ENCODE assay signal across 14 cellular contexts in the genomic region with DNA sequence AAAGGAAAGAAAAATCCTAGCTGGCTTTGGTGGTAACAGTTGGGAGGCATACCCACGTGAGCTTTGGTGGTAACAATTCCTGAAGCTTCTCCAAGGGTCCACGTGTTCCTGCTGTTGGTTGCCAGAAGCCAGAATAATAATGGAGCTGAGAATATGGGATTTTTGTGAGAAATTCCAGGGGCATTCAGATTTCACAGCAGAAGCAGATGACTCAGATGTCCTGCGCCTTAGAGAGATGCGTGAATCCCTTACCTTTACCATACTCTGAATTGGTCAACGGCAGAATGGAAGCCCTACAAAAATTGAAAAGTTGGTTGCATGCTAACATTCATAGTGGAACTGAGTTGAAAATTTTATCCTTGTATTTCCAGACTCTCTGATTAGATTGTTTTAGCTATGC. TPM values are rescaled to one million over a fixed set of nuclear protein-coding genes. Genes with fewer than 3 reads are reported as not detected.
DNase-seq lines count a peak whose midpoint lies in the region; ATAC-seq, FAIRE-seq and TF ChIP-seq lines count a peak whose summit lies in the region.
"Had no signal": no experiment of that assay in that cellular context is flagged by ENCODE, and none has a peak within 500 bp of the region (broad histone marks: within the 10 kb centered on the region; RNA-seq: fewer than 3 reads in every experiment).

No MANE protein-coding gene starts in this region.

- no peaks in the 10 kb centered on the region for H3K9me1 ChIP-seq in IMR-90 (ENCODE audit: insufficient read depth, low read length)

- H3K27me3 Mint-ChIP-seq in activated T-cell treated with anti-CD3 and anti-CD28 coated beads, Interleukin-2, amount 50 U/mL, for 4 hours (ENCODE audit: low read depth), result no peaks in the 10 kb centered on the region

- H2BK5ac ChIP-seq in IMR-90 (ENCODE audit: low read depth, low read length, poor library complexity, severe bottlenecking), result no peak overlapping the region

- H4K5ac ChIP-seq in IMR-90 (ENCODE audit: low read depth, low read length), result no peak overlapping the region

- H3K4me3 ChIP-seq in IMR-90 (ENCODE audit: insufficient read depth, low read depth, low read length), result no peak overlapping the region
- H3K4me3 ChIP-seq in small intestine (ENCODE audit: low read depth in 1 of 2, low read length in 2 of 2), result no peak overlapping the region
- H3K4me3 ChIP-seq in spleen, result no peak overlapping the region
- H3K4me3 ChIP-seq: esophagus muscularis mucosa, stomach had no signal

- ATAC-seq in activated T-cell treated with anti-CD3 and anti-CD28 coated beads, Interleukin-2, amount 50 U/mL, for 4 hours, result no peak
- no peak for ATAC-seq in IMR-90 (ENCODE audit: low read depth)
- ATAC-seq: right cardiac atrium had no signal

- WGBS in IMR-90 (ENCODE audit: extremely low coverage in 2 of 2, insufficient read length in 1 of 2), 2 experiments, result no CpG with 5 or more reads among the region's 5 CpGs
- 64 to 73% (median 69%) methylated on average over 5 of the region's 5 CpGs for WGBS in small intestine, 3 donors
- 62 to 73% (median 67%) methylated on average over 5 of the region's 5 CpGs for WGBS in spleen, 5 donors

- CTCF ChIA-PET in IMR-90 (lab: Yijun Ruan, JAX), result no interaction called here

- POLR2A ChIA-PET in IMR-90 (lab: Charles Lee; ENCODE audit: unreplicated experiment), result no interaction called here

- H3K9ac ChIP-seq in IMR-90 (ENCODE audit: low read depth, low read length), result no peak overlapping the region

- no peak overlapping the region for H3K56ac ChIP-seq in IMR-90 (ENCODE audit: extremely low read depth, insufficient read depth, low read length)

- H2BK120ac ChIP-seq in IMR-90 (ENCODE audit: low read depth, low read length), result no peak overlapping the region

- H2BK20ac ChIP-seq in IMR-90 (ENCODE audit: low read depth, low read length), result no peak overlapping the region

- TF ChIP-seq CTCF in IMR-90 (conservative IDR thresholded peaks at IDR 0.05; ENCODE audit: low read depth, low read length) (no peak), spleen (IDR thresholded peaks at IDR 0.05 in 8 of 11, conservative IDR thresholded peaks at IDR 0.05 in 3 of 11) (no peak)

- FAIRE-seq in small intestine (lab: Jason Lieb, UNC), result no peak

- H4K91ac ChIP-seq in IMR-90 (ENCODE audit: insufficient read depth, low read depth, low read length), result no peak overlapping the region

- in situ Hi-C loops in IMR-90 (cut with MboI; ENCODE audit: low sequenced_read_pairs), result no loop called here

- no peak overlapping the region for H2AK5ac ChIP-seq in IMR-90 (ENCODE audit: low read depth, low read length)

- H3K27me3 ChIP-seq in IMR-90 (ENCODE audit: control insufficient read depth, insufficient read depth, low read length) (no peaks in the 10 kb centered on the region), small intestine (ENCODE audit: control insufficient read depth in 2 of 2, insufficient read depth in 2 of 2, low read length in 2 of 2) (no peaks in the 10 kb centered on the region), spleen (replicated peaks in 1 of 7) (no peaks in the 10 kb centered on the region)
- H3K27me3 ChIP-seq: esophagus muscularis mucosa, stomach had no signal

- no peak overlapping the region for H3K18ac ChIP-seq in IMR-90 (ENCODE audit: low read depth, low read length)

- H3K36me3 ChIP-seq in IMR-90 (ENCODE audit: control insufficient read depth, insufficient read depth, low read length), result no peaks in the 10 kb centered on the region
- no peaks in the 10 kb centered on the region for H3K36me3 ChIP-seq in small intestine (ENCODE audit: control insufficient read depth in 2 of 2, insufficient read depth in 2 of 2, low read length in 2 of 2)
- no peaks in the 10 kb centered on the region for H3K36me3 ChIP-seq in spleen
- H3K36me3 ChIP-seq: esophagus muscularis mucosa, stomach had no signal

- intact Hi-C loops in IMR-90 (cut with micrococcal nuclease), result no loop called here
- intact Hi-C loops in spleen (cut with DNase I; ENCODE audit: low total_unique reads), result no loop called here

- H3K9me3 ChIP-seq in IMR-90 (ENCODE audit: control insufficient read depth, insufficient read depth, low read length) (no peaks in the 10 kb centered on the region), small intestine (ENCODE audit: control insufficient read depth, low read depth) (no peaks in the 10 kb centered on the region), spleen (no peaks in the 10 kb centered on the region)
- H3K9me3 ChIP-seq: esophagus muscularis mucosa had no signal

- H3K36me3 Mint-ChIP-seq in activated T-cell treated with anti-CD3 and anti-CD28 coated beads, Interleukin-2, amount 50 U/mL, for 4 hours (ENCODE audit: insufficient read depth), result no peaks in the 10 kb centered on the region

- no peak overlapping the region for H3K4ac ChIP-seq in IMR-90 (ENCODE audit: low read depth, low read length)

- no peak overlapping the region for H3K14ac ChIP-seq in IMR-90 (replicated peaks; ENCODE audit: low read depth, low read length)

- dilution Hi-C loops in IMR-90 (cut with HindIII; ENCODE audit: low sequenced_read_pairs, unreplicated experiment), result no loop called here

- TF ChIP-seq POLR2A in IMR-90 (IDR thresholded peaks at IDR 0.05; ENCODE audit: low read depth, low read length) (no peak), spleen (IDR thresholded peaks at IDR 0.05) (no peak), erythroblast (IDR thresholded peaks at IDR 0.05; ENCODE audit: low read length) (no peak)

- TF ChIP-seq RAD21 in IMR-90 (IDR thresholded peaks at IDR 0.05; ENCODE audit: low read length), result no peak

- no peak overlapping the region for H3K4me2 ChIP-seq in IMR-90 (ENCODE audit: low read depth, low read length)

- no peak overlapping the region for H2AFZ ChIP-seq in IMR-90 (replicated peaks; ENCODE audit: low read length, poor library complexity)

- H3K27ac ChIP-seq in IMR-90 (ENCODE audit: insufficient read depth, low read length) (no peak overlapping the region), small intestine (ENCODE audit: low read depth in 1 of 2, low read length in 1 of 2) (peak overlapping the region; percentile 50 to 69), spleen (peak overlapping the region in 2 of 8 donors; percentile 13 to 23)
- H3K27ac ChIP-seq: esophagus muscularis mucosa, HL-60, stomach had no signal

- H4K8ac ChIP-seq in IMR-90 (ENCODE audit: low read depth in 2 of 2, low read length in 2 of 2), result no peak overlapping the region

- no peak for DNase-seq in activated T-cell treated with anti-CD3 and anti-CD28 coated beads, Interleukin-2, amount 50 U/mL, for 4 hours
- DNase-seq in activated T-cell treated with anti-CD3 and anti-CD28 coated beads for 4 hours (no peak), IMR-90 (no peak), amniotic epithelial cell (ENCODE audit: low read depth) (peak; percentile 16), small intestine (no peak), spleen (no peak), erythroblast (lab: John Stamatoyannopoulos, UW) (no peak), glomerular visceral epithelial cell (ENCODE audit: extremely low spot score) (no peak)
- DNase-seq: COR-L47, NCI-H1930, right cardiac atrium, stomach had no signal

- H3K4me1 Mint-ChIP-seq in activated T-cell treated with anti-CD3 and anti-CD28 coated beads, Interleukin-2, amount 50 U/mL, for 4 hours (ENCODE audit: low read depth), result peaks cover 51% of the 10 kb centered on the region

- H4K20me1 ChIP-seq in IMR-90 (ENCODE audit: insufficient read depth, low read length), result no peaks in the 10 kb centered on the region

- no TSS peak for BruUV-seq in IMR-90 (replicated peaks; lab: Mats Ljungman, UMichigan)

- no peak overlapping the region for H3K23ac ChIP-seq in IMR-90 (ENCODE audit: low read depth, low read length)

- no peaks in the 10 kb centered on the region for H3K79me1 ChIP-seq in IMR-90 (ENCODE audit: low read depth in 1 of 2, low read length in 2 of 2)

- H3K9me3 Mint-ChIP-seq in activated T-cell treated with anti-CD3 and anti-CD28 coated beads, Interleukin-2, amount 50 U/mL, for 4 hours, result peaks cover 5% of the 10 kb centered on the region

- H2AK9ac ChIP-seq in IMR-90 (replicated peaks; ENCODE audit: low read depth, low read length, poor library complexity), result no peak overlapping the region

- no peak overlapping the region for H2BK15ac ChIP-seq in IMR-90 (ENCODE audit: low read depth, low read length)

- peaks cover 4% of the 10 kb centered on the region for H3K4me1 ChIP-seq in IMR-90 (ENCODE audit: control insufficient read depth, insufficient read depth, low read length)
- H3K4me1 ChIP-seq in small intestine (ENCODE audit: control insufficient read depth in 2 of 2, insufficient read depth in 1 of 2, low read depth in 1 of 2, low read length in 1 of 2), result no peaks in the 10 kb centered on the region
- H3K4me1 ChIP-seq in spleen, result peaks cover 0 to 41% (median 9%) of the 10 kb centered on the region in 6 donors
- H3K4me1 ChIP-seq: stomach had no signal

- H3K4me3 Mint-ChIP-seq in activated T-cell treated with anti-CD3 and anti-CD28 coated beads, Interleukin-2, amount 50 U/mL, for 4 hours, result peak overlapping the region; percentile 48

TF ChIP-seq in IMR-90, 13 proteins besides CTCF, POLR2A, EP300 and RAD21:
- TF ChIP-seq CEBPB (IDR thresholded peaks at IDR 0.05; ENCODE audit: low read depth, low read length), result no peak
- TF ChIP-seq, protein P1, sequence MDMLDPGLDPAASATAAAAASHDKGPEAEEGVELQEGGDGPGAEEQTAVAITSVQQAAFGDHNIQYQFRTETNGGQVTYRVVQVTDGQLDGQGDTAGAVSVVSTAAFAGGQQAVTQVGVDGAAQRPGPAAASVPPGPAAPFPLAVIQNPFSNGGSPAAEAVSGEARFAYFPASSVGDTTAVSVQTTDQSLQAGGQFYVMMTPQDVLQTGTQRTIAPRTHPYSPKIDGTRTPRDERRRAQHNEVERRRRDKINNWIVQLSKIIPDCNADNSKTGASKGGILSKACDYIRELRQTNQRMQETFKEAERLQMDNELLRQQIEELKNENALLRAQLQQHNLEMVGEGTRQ (IDR thresholded peaks at IDR 0.05; ENCODE audit: low read depth, low read length), result peak; percentile 29; the same call in 1 of the 2 replicates
TF ChIP-seq in IMR-90: peak in this region for 1.

RNA-seq across cellular contexts. Expression of gene PHEX, which starts 28.8 kb away (rescaled TPM):
- 1 to 10 TPM; 3.0 to 8.0 (median 4.7) TPM for total RNA-seq in activated T-cell treated with anti-CD3 and anti-CD28 coated beads, Interleukin-2, amount 50 U/mL, for 4 hours
- total RNA-seq in IMR-90 (2012; rRNA removed) (0.18 and 0.28 TPM in 2 replicates), spleen (1 to 10 TPM in 1 of 7 donors, under 1 TPM in 6; 0.33 to 1.5 (median 0.63) TPM)
- polyA plus RNA-seq in IMR-90 (2012; rRNA removed) (0.04 and 0.10 TPM in 2 replicates), small intestine (under 1 TPM; 0.40 to 0.67 (median 0.54) TPM), spleen (under 1 TPM; 0.13 to 0.46 (median 0.23) TPM)
- polyA plus RNA-seq in IMR-90 (2012; cell fraction: cytosol; rRNA removed), result 0.01 and 0.02 TPM in 2 replicates
- 0.03 and 0.28 TPM in 2 replicates for polyA plus RNA-seq in IMR-90 (2012; cell fraction: nucleus; rRNA removed; ENCODE audit: low replicate concordance)
